1 cellular context compared by ENCODE assay signal in the genomic region with DNA sequence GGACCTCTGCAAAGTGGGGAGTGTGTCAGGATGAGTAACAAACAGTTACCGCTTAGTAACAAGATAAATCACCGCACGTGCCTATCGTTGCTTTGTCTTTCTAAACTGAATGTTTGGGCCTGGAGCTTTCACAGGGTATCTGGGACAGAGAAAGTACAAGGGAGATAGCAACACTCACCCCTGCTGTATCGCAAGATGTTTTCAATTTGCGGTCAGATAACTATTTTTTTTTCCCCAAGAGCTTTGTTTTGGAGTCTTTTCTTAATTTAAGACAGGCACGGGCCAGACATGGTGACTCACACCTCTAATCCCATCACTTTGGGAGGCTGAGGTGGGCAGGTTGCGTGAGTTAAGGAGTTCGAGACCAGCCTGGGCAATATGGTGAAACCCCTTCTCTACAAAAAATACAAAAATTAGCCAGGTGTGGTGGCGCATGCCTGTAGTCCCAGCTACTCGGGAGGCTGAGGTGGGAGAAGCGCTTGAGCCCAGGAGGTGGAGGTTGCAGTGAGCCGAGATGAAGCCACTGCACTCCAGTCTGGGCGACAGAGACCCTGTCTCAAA.
TF ChIP-seq lines count a peak whose summit lies in the region.

No MANE protein-coding gene starts in this region.

TF ChIP-seq in HepG2, 621 proteins besides CTCF, POLR2A, EP300 and RAD21 (continued from another document):
- TF ChIP-seq, protein P1, sequence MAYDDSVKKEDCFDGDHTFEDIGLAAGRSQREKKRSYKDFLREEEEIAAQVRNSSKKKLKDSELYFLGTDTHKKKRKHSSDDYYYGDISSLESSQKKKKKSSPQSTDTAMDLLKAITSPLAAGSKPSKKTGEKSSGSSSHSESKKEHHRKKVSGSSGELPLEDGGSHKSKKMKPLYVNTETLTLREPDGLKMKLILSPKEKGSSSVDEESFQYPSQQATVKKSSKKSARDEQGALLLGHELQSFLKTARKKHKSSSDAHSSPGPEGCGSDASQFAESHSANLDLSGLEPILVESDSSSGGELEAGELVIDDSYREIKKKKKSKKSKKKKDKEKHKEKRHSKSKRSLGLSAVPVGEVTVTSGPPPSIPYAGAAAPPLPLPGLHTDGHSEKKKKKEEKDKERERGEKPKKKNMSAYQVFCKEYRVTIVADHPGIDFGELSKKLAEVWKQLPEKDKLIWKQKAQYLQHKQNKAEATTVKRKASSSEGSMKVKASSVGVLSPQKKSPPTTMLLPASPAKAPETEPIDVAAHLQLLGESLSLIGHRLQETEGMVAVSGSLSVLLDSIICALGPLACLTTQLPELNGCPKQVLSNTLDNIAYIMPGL (CRISPR knock-in tag; IDR thresholded peaks at IDR 0.05; ENCODE audit: borderline replicate concordance in 1 of 2, low read depth in 1 of 2): no peak
- TF ChIP-seq ZXDC (CRISPR knock-in tag; IDR thresholded peaks at IDR 0.05) (no peak), HNRNPUL1 (IDR thresholded peaks at IDR 0.05; ENCODE audit: low read depth, low read length) (no peak), ZNF407 (CRISPR knock-in tag; IDR thresholded peaks at IDR 0.05; ENCODE audit: not compliant biosample characterization) (no peak), ZKSCAN1 (IDR thresholded peaks at IDR 0.05; ENCODE audit: low read length) (no peak), ZNF121 (CRISPR knock-in tag; IDR thresholded peaks at IDR 0.05) (no peak), ZNF337 (CRISPR knock-in tag; IDR thresholded peaks at IDR 0.05; ENCODE audit: borderline replicate concordance, low read depth) (no peak), DNMT3B (CRISPR knock-in tag; conservative IDR thresholded peaks at IDR 0.05) (no peak), ZNF30 (CRISPR knock-in tag; IDR thresholded peaks at IDR 0.05) (no peak)
- TF ChIP-seq, protein P2, sequence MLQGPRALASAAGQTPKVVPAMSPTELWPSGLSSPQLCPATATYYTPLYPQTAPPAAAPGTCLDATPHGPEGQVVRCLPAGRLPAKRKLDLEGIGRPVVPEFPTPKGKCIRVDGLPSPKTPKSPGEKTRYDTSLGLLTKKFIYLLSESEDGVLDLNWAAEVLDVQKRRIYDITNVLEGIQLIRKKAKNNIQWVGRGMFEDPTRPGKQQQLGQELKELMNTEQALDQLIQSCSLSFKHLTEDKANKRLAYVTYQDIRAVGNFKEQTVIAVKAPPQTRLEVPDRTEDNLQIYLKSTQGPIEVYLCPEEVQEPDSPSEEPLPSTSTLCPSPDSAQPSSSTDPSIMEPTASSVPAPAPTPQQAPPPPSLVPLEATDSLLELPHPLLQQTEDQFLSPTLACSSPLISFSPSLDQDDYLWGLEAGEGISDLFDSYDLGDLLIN (CRISPR knock-in tag; IDR thresholded peaks at IDR 0.05; ENCODE audit: borderline replicate concordance): no peak
- TF ChIP-seq, protein P3, sequence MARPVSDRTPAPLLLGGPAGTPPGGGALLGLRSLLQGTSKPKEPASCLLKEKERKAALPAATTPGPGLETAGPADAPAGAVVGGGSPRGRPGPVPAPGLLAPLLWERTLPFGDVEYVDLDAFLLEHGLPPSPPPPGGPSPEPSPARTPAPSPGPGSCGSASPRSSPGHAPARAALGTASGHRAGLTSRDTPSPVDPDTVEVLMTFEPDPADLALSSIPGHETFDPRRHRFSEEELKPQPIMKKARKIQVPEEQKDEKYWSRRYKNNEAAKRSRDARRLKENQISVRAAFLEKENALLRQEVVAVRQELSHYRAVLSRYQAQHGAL (CRISPR knock-in tag; IDR thresholded peaks at IDR 0.05; ENCODE audit: not compliant biosample characterization): no peak
